ENCODE assay signal across 19 cellular contexts in the genomic region with DNA sequence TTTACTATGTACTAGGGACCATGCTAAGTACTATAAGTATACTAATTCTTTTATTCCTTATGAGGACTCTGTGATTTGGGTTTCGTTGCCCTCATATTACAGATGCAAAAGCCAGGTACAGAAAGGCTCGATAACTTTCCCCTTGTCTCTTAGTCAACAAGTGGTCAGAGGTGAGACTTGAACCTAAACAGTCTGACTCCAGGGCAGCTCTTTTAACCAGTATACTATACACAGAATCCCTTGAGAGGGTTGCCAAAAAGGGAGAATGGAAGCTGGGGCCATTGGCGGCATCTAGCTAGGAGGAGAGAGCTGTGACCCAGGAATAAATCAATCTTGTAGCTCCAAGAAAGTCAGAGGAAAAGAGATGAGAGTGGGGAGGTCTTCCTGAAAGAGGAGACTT.
"Had no signal": no experiment of that assay in that cellular context is flagged by ENCODE, and none has a peak within 500 bp of the region (broad histone marks: within the 10 kb centered on the region; RNA-seq: fewer than 3 reads in every experiment).

No MANE protein-coding gene starts in this region.

- H3K27ac Mint-ChIP-seq: activated B cell treated with CpG ODN at 0.5 μM for 24 hours; activated naive CD4-positive, alpha-beta T cell treated with anti-CD3 and anti-CD28 coated beads, Interleukin-2, amount 50 U/mL, for 72 hours; activated T-cell treated with anti-CD3 and anti-CD28 coated beads, Interleukin-2, amount 50 U/mL, for 72 hours; natural killer cell treated with Interleukin-12 subunit alpha and Interleukin-12 subunit beta and Interleukin-15 and Interleukin-18, amount 100 ng/mL, for 72 hours; stimulated activated naive CD8-positive, alpha-beta T cell treated with anti-CD3 and anti-CD28 coated beads, Interleukin-15, amount 100 ng/mL, for 72 hours had no signal

- H3K4me1 ChIP-seq: foreskin keratinocyte, right lobe of liver, spleen, upper lobe of right lung had no signal

- H3K4me3 Mint-ChIP-seq: activated B cell treated with CpG ODN at 0.5 μM for 24 hours; activated T-cell treated with anti-CD3 and anti-CD28 coated beads, Interleukin-2, amount 50 U/mL, for 72 hours; central memory CD8-positive, alpha-beta T cell; natural killer cell treated with Interleukin-12 subunit alpha and Interleukin-12 subunit beta and Interleukin-15 and Interleukin-18, amount 100 ng/mL, for 72 hours; stimulated activated naive CD8-positive, alpha-beta T cell treated with anti-CD3 and anti-CD28 coated beads, Interleukin-15, amount 100 ng/mL, for 72 hours had no signal

- H3K36me3 Mint-ChIP-seq: activated naive CD4-positive, alpha-beta T cell treated with anti-CD3 and anti-CD28 coated beads, Interleukin-2, amount 50 U/mL, for 72 hours; natural killer cell treated with Interleukin-12 subunit alpha and Interleukin-12 subunit beta and Interleukin-15 and Interleukin-18, amount 100 ng/mL, for 72 hours had no signal

- ATAC-seq: activated naive CD4-positive, alpha-beta T cell treated with anti-CD3 and anti-CD28 coated beads, Interleukin-2, amount 50 U/mL, for 72 hours; activated T-cell treated with anti-CD3 and anti-CD28 coated beads, Interleukin-2, amount 50 U/mL, for 72 hours; foreskin keratinocyte; left colon; natural killer cell treated with Interleukin-12 subunit alpha and Interleukin-12 subunit beta and Interleukin-15 and Interleukin-18, amount 100 ng/mL, for 72 hours; right lobe of liver; stimulated activated naive CD8-positive, alpha-beta T cell treated with anti-CD3 and anti-CD28 coated beads, Interleukin-15, amount 100 ng/mL, for 72 hours; upper lobe of right lung had no signal

- H3K4me3 ChIP-seq: right lobe of liver, spleen, upper lobe of right lung had no signal

- H3K36me3 ChIP-seq: right lobe of liver, spleen, upper lobe of right lung had no signal

- H3K4me1 Mint-ChIP-seq: activated B cell treated with CpG ODN at 0.5 μM for 24 hours; central memory CD8-positive, alpha-beta T cell; stimulated activated naive CD8-positive, alpha-beta T cell treated with anti-CD3 and anti-CD28 coated beads, Interleukin-15, amount 100 ng/mL, for 72 hours had no signal

- H3K27me3 ChIP-seq: foreskin keratinocyte, right lobe of liver, spleen, upper lobe of right lung had no signal

- DNase-seq: activated B cell treated with CpG ODN at 0.5 μM for 24 hours; activated CD4-positive, alpha-beta T cell treated with anti-CD3 and anti-CD28 coated beads for 48 hours; activated CD8-positive, alpha-beta memory T cell treated with anti-CD3 and anti-CD28 coated beads, Interleukin-2, amount 50 U/mL, for 48 hours; activated gamma-delta T cell; activated T-cell treated with anti-CD3 and anti-CD28 coated beads, Interleukin-2, amount 50 U/mL, for 72 hours; cortex of kidney; effector CD8-positive, alpha-beta T cell; foreskin keratinocyte; head of caudate nucleus; left colon; mammary epithelial cell; right lobe of liver; spleen; stimulated activated naive CD8-positive, alpha-beta T cell treated with anti-CD3 and anti-CD28 coated beads, Interleukin-15, amount 100 ng/mL, for 72 hours; SW 1271; upper lobe of right lung had no signal

- H3K27ac ChIP-seq: foreskin keratinocyte, right lobe of liver had no signal

- H3K9me3 Mint-ChIP-seq: activated B cell treated with CpG ODN at 0.5 μM for 24 hours; activated naive CD4-positive, alpha-beta T cell treated with anti-CD3 and anti-CD28 coated beads, Interleukin-2, amount 50 U/mL, for 72 hours; activated T-cell treated with anti-CD3 and anti-CD28 coated beads, Interleukin-2, amount 50 U/mL, for 72 hours; central memory CD8-positive, alpha-beta T cell; natural killer cell treated with Interleukin-12 subunit alpha and Interleukin-12 subunit beta and Interleukin-15 and Interleukin-18, amount 100 ng/mL, for 72 hours; stimulated activated naive CD8-positive, alpha-beta T cell treated with anti-CD3 and anti-CD28 coated beads, Interleukin-15, amount 100 ng/mL, for 72 hours had no signal

- H3K9me3 ChIP-seq: right lobe of liver, spleen, upper lobe of right lung had no signal
